Comparison of ENCODE assay signal across 8 cellular contexts in the genomic region with DNA sequence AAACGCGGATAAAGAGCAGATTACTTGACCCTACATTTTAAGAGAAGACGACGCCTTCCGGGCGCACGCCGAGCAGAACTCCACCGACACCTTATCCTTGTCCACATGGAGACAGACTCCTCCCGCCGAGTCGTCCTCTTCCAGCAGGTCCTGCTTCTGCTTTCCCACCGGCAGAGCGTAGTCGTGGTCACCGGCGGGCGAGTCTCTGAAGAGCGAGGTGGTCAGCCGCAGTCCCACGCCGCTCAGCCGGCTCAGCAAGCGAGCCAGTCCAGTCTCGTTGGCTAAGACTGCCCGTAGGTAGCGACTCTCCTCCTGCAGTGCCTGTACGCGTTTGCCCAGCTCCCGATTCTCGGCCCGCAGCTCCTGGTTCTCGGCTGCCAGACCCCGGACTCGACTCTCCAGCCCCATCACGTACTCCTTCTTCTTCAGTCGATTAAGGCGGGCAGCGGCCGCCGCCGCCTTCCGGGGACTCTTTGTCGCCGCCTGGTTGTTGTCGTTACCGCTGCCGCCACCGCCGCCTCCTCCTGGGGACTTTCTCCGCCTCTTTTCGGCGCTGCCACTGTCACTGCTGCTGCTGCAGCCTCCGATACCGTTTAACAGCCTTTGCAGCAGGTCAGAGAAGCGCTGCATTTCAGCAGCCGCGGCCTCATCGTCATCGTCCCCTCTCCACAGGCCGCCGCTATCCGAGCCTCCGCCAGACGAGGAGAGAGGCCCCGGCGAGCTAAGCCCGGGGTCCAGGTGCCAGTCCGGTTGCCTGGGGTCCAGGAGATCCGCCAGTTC. TPM values are rescaled to one million over a fixed set of nuclear protein-coding genes. Genes with fewer than 3 reads are reported as not detected.
A peak's percentile ranks its signal among the peaks of the same experiment; 100 is the strongest.
DNase-seq lines count a peak whose midpoint lies in the region; ATAC-seq lines count a peak whose summit lies in the region.

No MANE protein-coding gene starts in this region.

- peak; percentile 85 for ATAC-seq in CD4-positive, CD25-positive, alpha-beta regulatory T cell (ENCODE audit: low read depth in 2 of 2)
- peak; percentile 60 for ATAC-seq in HG03378 (IDR thresholded peaks at IDR 0.05; ENCODE audit: unreplicated experiment)
- peak; percentile 79 for ATAC-seq in effector memory CD8-positive, alpha-beta T cell (replicated peaks)

- H3K4me1 Mint-ChIP-seq in CD4-positive, CD25-positive, alpha-beta regulatory T cell = peaks cover 24 to 54% (median 44%) of the 10 kb centered on the region in 4 donors
- H3K4me1 Mint-ChIP-seq in effector memory CD8-positive, alpha-beta T cell (ENCODE audit: low read depth in 2 of 2) = peaks cover 27 to 46% of the 10 kb centered on the region in 2 donors

- no peaks in the 10 kb centered on the region for H3K9me3 Mint-ChIP-seq in CD4-positive, CD25-positive, alpha-beta regulatory T cell
- H3K9me3 Mint-ChIP-seq in effector memory CD8-positive, alpha-beta T cell = no peaks in the 10 kb centered on the region

- peaks cover 35% of the 10 kb centered on the region for H3K4me1 ChIP-seq in CD4-positive, CD25-positive, alpha-beta regulatory T cell (ENCODE audit: control insufficient read depth, insufficient read depth, low read length, poor library complexity, severe bottlenecking)
- H3K4me1 ChIP-seq in mesodermal cell (ENCODE audit: control insufficient read depth, insufficient read depth, low read length, poor library complexity, severe bottlenecking) = no peaks in the 10 kb centered on the region

- peak overlapping the region; percentile 98 for H3K27ac ChIP-seq in CD4-positive, CD25-positive, alpha-beta regulatory T cell (ENCODE audit: insufficient read depth, low read length, poor library complexity, severe bottlenecking)
- H3K27ac ChIP-seq in mesodermal cell (ENCODE audit: low read depth, low read length, severe bottlenecking) = peak overlapping the region; percentile 96

- H3K27me3 ChIP-seq in CD4-positive, CD25-positive, alpha-beta regulatory T cell (ENCODE audit: control insufficient read depth, insufficient read depth, low read length) = no peaks in the 10 kb centered on the region

- DNase-seq in CD4-positive, CD25-positive, alpha-beta regulatory T cell = peak; percentile 84 to 92 (median 91)
- DNase-seq in GM19238 (ENCODE audit: insufficient read length, low spot score) (peak; percentile 56), NCI-H774 (lab: John Stamatoyannopoulos, UW) (peak; percentile 57)
- DNase-seq in activated CD8-positive, alpha-beta memory T cell treated with anti-CD3 and anti-CD28 coated beads for 24 hours = peak; percentile 91
- peak; percentile 88 to 90 (median 89) for DNase-seq in effector memory CD8-positive, alpha-beta T cell
- peak; percentile 77 to 79 for DNase-seq in stimulated activated CD8-positive, alpha-beta memory T cell treated with anti-CD3 and anti-CD28 coated beads, Interleukin-15, amount 100 ng/mL, for 48 hours (ENCODE audit: low read depth in 2 of 2)

- no peaks in the 10 kb centered on the region for H3K9me3 ChIP-seq in CD4-positive, CD25-positive, alpha-beta regulatory T cell (ENCODE audit: control insufficient read depth in 2 of 2, low read length in 2 of 2)
- H3K9me3 ChIP-seq in mesodermal cell (ENCODE audit: control insufficient read depth, low read length) = no peaks in the 10 kb centered on the region

- H3K27ac Mint-ChIP-seq in CD4-positive, CD25-positive, alpha-beta regulatory T cell = peak overlapping the region; percentile 95 to 99 (median 99)
- H3K27ac Mint-ChIP-seq in effector memory CD8-positive, alpha-beta T cell = peak overlapping the region; percentile 99 to 100

- H3K4me3 Mint-ChIP-seq in CD4-positive, CD25-positive, alpha-beta regulatory T cell = peak overlapping the region; percentile 99 to 100 (median 100)
- H3K4me3 Mint-ChIP-seq in effector memory CD8-positive, alpha-beta T cell = peak overlapping the region; percentile 96 to 100

- H3K36me3 ChIP-seq in CD4-positive, CD25-positive, alpha-beta regulatory T cell (ENCODE audit: control insufficient read depth, insufficient read depth, low read length) = peaks cover 23% of the 10 kb centered on the region
- H3K36me3 ChIP-seq in mesodermal cell (ENCODE audit: control insufficient read depth, insufficient read depth, low read length) = peaks cover 3% of the 10 kb centered on the region

- H3K36me3 Mint-ChIP-seq in CD4-positive, CD25-positive, alpha-beta regulatory T cell = peaks cover 19% of the 10 kb centered on the region
- peaks cover 62% of the 10 kb centered on the region for H3K36me3 Mint-ChIP-seq in effector memory CD8-positive, alpha-beta T cell (ENCODE audit: insufficient read depth)

- 0% methylated on average over 54 to 63 of the region's 70 CpGs for WGBS in mesodermal cell (ENCODE audit: insufficient coverage in 2 of 2), 2 experiments

- H3K27me3 Mint-ChIP-seq in CD4-positive, CD25-positive, alpha-beta regulatory T cell = no peaks in the 10 kb centered on the region
- no peaks in the 10 kb centered on the region for H3K27me3 Mint-ChIP-seq in effector memory CD8-positive, alpha-beta T cell

- H3K4me3 ChIP-seq in CD4-positive, CD25-positive, alpha-beta regulatory T cell (ENCODE audit: low read depth, low read length) = peak overlapping the region; percentile 95
- H3K4me3 ChIP-seq in mesodermal cell (ENCODE audit: extremely low read depth, insufficient read depth, low read length, poor library complexity, severe bottlenecking) = peak overlapping the region; percentile 86

RNA-seq across cellular contexts. Expression of gene CREBZF, which starts 1.0 kb away (rescaled TPM):
- total RNA-seq in CD4-positive, CD25-positive, alpha-beta regulatory T cell = 57.0 TPM
- 10 to 100 TPM; 12.1 to 15.4 (median 13.8) TPM for polyA plus RNA-seq in CD4-positive, CD25-positive, alpha-beta regulatory T cell
- polyA plus RNA-seq in mesodermal cell (2013, experiment 1 of 2) = 26.9 TPM
- 31.2 TPM for polyA plus RNA-seq in mesodermal cell (2013, experiment 2 of 2)

RNA-seq across cellular contexts. Expression of gene TMEM126A, which starts 16.2 kb away (rescaled TPM):
- total RNA-seq in CD4-positive, CD25-positive, alpha-beta regulatory T cell = 22.3 TPM
- 10 to 100 TPM; 69.2 to 78.7 (median 73.0) TPM for polyA plus RNA-seq in CD4-positive, CD25-positive, alpha-beta regulatory T cell
- 28.2 TPM for polyA plus RNA-seq in mesodermal cell (2013, experiment 1 of 2)
- 36.6 TPM for polyA plus RNA-seq in mesodermal cell (2013, experiment 2 of 2)

RNA-seq across cellular contexts. Expression of gene CCDC89, which starts 22.0 kb away (rescaled TPM):
- total RNA-seq in CD4-positive, CD25-positive, alpha-beta regulatory T cell = not detected
- polyA plus RNA-seq in CD4-positive, CD25-positive, alpha-beta regulatory T cell = not detected
- not detected for polyA plus RNA-seq in mesodermal cell (2013, experiment 1 of 2)
- not detected for polyA plus RNA-seq in mesodermal cell (2013, experiment 2 of 2)

RNA-seq across cellular contexts. Expression of gene TMEM126B, which starts 35.6 kb away (rescaled TPM):
- total RNA-seq in CD4-positive, CD25-positive, alpha-beta regulatory T cell = 21.7 TPM
- polyA plus RNA-seq in CD4-positive, CD25-positive, alpha-beta regulatory T cell = 10 to 100 TPM; 52.8 to 76.7 (median 65.6) TPM
- polyA plus RNA-seq in mesodermal cell (2013, experiment 1 of 2) = 57.3 TPM
- polyA plus RNA-seq in mesodermal cell (2013, experiment 2 of 2) = 58.0 TPM

RNA-seq across cellular contexts. Expression of gene DLG2, which starts 36.8 kb away (rescaled TPM):
- total RNA-seq in CD4-positive, CD25-positive, alpha-beta regulatory T cell = 2.0 TPM
- polyA plus RNA-seq in CD4-positive, CD25-positive, alpha-beta regulatory T cell = 1 to 10 TPM in 1 of 4 donors, under 1 TPM in 3; 0.26 to 1.9 (median 0.93) TPM
- 2.0 TPM for polyA plus RNA-seq in mesodermal cell (2013, experiment 1 of 2)
- polyA plus RNA-seq in mesodermal cell (2013, experiment 2 of 2) = 5.1 TPM

Comparison
In these comparisons a context has a peak if more than half of its experiments do, and no peak if none do; other contexts are left out.
1. Peak in every context shown above with its lines: DNase-seq, ATAC-seq, H3K4me3 ChIP-seq and H3K27ac ChIP-seq.